Comparison of ENCODE assay signal across 26 cellular contexts in the genomic region with DNA sequence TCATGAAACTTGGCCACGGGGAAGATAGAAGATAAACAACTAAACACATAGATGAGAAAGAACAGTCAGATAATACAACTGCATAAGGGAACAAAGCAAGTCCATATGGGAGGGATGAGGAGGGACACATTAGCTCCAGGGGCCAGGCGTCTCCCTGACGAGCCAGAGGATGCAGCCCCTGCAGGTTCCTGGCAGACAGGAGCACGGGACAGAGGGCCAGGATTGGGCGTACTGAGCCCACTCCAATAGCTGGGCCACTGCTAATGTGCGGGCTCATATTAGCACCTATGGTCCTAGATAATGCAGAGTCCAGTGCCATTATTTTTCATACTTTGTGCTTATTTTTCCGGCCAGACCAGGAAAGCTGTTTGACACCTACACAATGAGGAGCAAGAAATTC.
"Had no signal": no experiment of that assay in that cellular context is flagged by ENCODE, and none has a peak within 500 bp of the region (broad histone marks: within the 10 kb centered on the region; RNA-seq: fewer than 3 reads in every experiment).

No MANE protein-coding gene starts in this region.

- H3K9me3 Mint-ChIP-seq: effector memory CD8-positive, alpha-beta T cell; memory B cell; neural crest cell had no signal

- H3K4me3 Mint-ChIP-seq: effector memory CD8-positive, alpha-beta T cell; memory B cell; natural killer cell; neural crest cell; stimulated activated memory B cell treated with anti-CD40 and anti-IgM and Interleukin-4, amounts not matched to agents 10 μg/mL and 1 μg/mL and 100 μg/mL, for 72 hours had no signal

- H3K4me3 ChIP-seq: esophagus squamous epithelium, left ventricle myocardium inferior, lower lobe of right lung, psoas muscle, skin epidermis, spleen, thoracic aorta, tibial nerve, upper lobe of left lung had no signal

- DNase-seq: cortex of kidney; effector memory CD8-positive, alpha-beta T cell; erythroblast; esophagus squamous epithelium; foreskin melanocyte; hippocampal formation; kidney glomerular epithelial cell; left colon; left ventricle myocardium inferior; lower lobe of right lung; natural killer cell; posterior cingulate gyrus; psoas muscle; right cardiac atrium; spleen; stimulated activated CD4-positive, alpha-beta T cell treated with anti-CD3 and anti-CD28 coated beads, Interleukin-4, amount 100 ng/mL, for 4 hours; stimulated activated naive CD8-positive, alpha-beta T cell treated with anti-CD3 and anti-CD28 coated beads, Interleukin-15, Interleukin-2, amounts not matched to agents 100 U/mL and 50 U/mL, for 24 hours; substantia nigra; upper lobe of left lung had no signal

- H3K9me3 ChIP-seq: esophagus squamous epithelium, left ventricle myocardium inferior, lower lobe of right lung, neutrophil, thoracic aorta, tibial nerve, upper lobe of left lung had no signal

- H3K36me3 Mint-ChIP-seq: memory B cell; natural killer cell; stimulated activated memory B cell treated with anti-CD40 and anti-IgM and Interleukin-4, amounts not matched to agents 10 μg/mL and 1 μg/mL and 100 μg/mL, for 72 hours had no signal

- H3K27ac ChIP-seq: esophagus squamous epithelium, left ventricle myocardium inferior, lower lobe of right lung, neutrophil, psoas muscle, spleen, thoracic aorta, upper lobe of left lung had no signal

- H3K4me1 ChIP-seq: lower lobe of right lung, psoas muscle had no signal

- H3K27ac Mint-ChIP-seq: effector memory CD8-positive, alpha-beta T cell; memory B cell; natural killer cell; stimulated activated memory B cell treated with anti-CD40 and anti-IgM and Interleukin-4, amounts not matched to agents 10 μg/mL and 1 μg/mL and 100 μg/mL, for 72 hours had no signal

- ATAC-seq: effector memory CD8-positive, alpha-beta T cell; left colon; natural killer cell; psoas muscle; stimulated activated memory B cell treated with anti-CD40 and anti-IgM and Interleukin-4, amounts not matched to agents 10 μg/mL and 1 μg/mL and 100 μg/mL, for 72 hours; stimulated activated naive CD8-positive, alpha-beta T cell treated with anti-CD3 and anti-CD28 coated beads, Interleukin-15, Interleukin-2, amounts not matched to agents 100 U/mL and 50 U/mL, for 24 hours had no signal

- H3K36me3 ChIP-seq: esophagus squamous epithelium, left ventricle myocardium inferior, lower lobe of right lung, neutrophil, spleen, thoracic aorta, tibial nerve, upper lobe of left lung had no signal

- H3K4me1 Mint-ChIP-seq: memory B cell, natural killer cell had no signal

- H3K27me3 ChIP-seq: neutrophil, tibial nerve, upper lobe of left lung had no signal
